8 cellular contexts compared by ENCODE assay signal in the genomic region with DNA sequence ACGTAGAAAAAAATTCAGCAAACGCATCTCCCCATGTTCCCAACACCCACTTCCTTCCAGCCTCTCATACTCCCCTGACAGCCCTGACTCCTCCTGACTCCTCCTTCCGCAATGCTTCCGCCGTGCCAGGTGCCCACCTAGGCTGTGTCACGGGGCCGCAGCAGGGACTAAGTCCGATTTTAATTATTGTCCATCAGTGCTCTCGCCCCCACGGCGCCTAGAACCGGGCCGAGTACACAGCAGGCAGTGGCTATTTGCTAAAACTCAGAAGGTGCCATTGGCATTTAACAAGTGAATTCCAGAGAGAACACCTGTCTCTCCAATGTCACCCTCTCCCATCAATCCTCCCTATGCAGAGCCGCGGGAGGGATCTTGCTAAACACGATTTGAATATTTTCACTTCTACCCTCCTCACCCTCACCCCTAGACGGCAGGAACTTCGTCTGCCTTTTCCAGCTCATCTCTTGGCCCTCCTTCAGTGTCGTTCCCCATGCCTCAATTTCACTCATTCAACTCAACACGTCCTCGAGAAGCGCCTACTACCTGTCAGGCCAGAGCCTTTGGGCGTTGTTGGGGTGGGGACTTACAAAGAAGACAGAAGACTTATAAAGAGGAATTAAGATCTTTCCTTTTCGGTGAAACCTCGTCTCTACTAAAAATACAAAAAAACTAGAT. TPM values are rescaled to one million over a fixed set of nuclear protein-coding genes. Genes with fewer than 3 reads are reported as not detected.
DNase-seq lines count a peak whose midpoint lies in the region; ATAC-seq and TF ChIP-seq lines count a peak whose summit lies in the region.

No MANE protein-coding gene starts in this region.

- ATAC-seq in activated T-helper 17 cell treated with anti-CD3 and anti-CD28 coated beads, Interleukin-2, amount 50 U/mL, for 72 hours (replicated peaks): peak; percentile 20
- ATAC-seq in left cardiac atrium: no peak

- DNase-seq in NCI-H2107 treated with DMSO at 0.1 percent for 48 hours (lab: John Stamatoyannopoulos, UW; ENCODE audit: unreplicated experiment): peak; percentile 19
- no peak for DNase-seq in NCI-H2107 (lab: John Stamatoyannopoulos, UW)
- DNase-seq in NCI-H146 (lab: John Stamatoyannopoulos, UW): peak; percentile 60
- DNase-seq in left cardiac atrium: peak; percentile 42
- DNase-seq in retinal pigment epithelial cell (ENCODE audit: low read depth): no peak
- no peak for DNase-seq in mesenteric fat pad (ENCODE audit: low spot score)

- POLR2A ChIA-PET in HEK293 (lab: Yijun Ruan, JAX): interaction anchor here (0.6 to 2.2 kb wide), 5 partner anchors 11 to 80 kb away, joined by 3 to 11 read pairs (median 6); a partner anchor contains a TSS

- H3K36me3 Mint-ChIP-seq in activated T-helper 17 cell treated with anti-CD3 and anti-CD28 coated beads, Interleukin-2, amount 50 U/mL, for 72 hours (ENCODE audit: low read depth): peaks cover 6% of the 10 kb centered on the region

- TF ChIP-seq CTCF in HEK293 (tag by site-specific recombination; IDR thresholded peaks at IDR 0.05) (no peak), retinal pigment epithelial cell (conservative IDR thresholded peaks at IDR 0.05; ENCODE audit: low read depth, low read length) (no peak)

- H3K27ac Mint-ChIP-seq in activated T-helper 17 cell treated with anti-CD3 and anti-CD28 coated beads, Interleukin-2, amount 50 U/mL, for 72 hours: no peak overlapping the region

- intact Hi-C loops in left cardiac atrium (cut with DNase I): loop anchor here in 1 of 2 donors (5.0 kb wide), 1 partner anchor 37 kb away; no protein-coding TSS in a partner anchor

- H3K27ac ChIP-seq in HEK293 (ENCODE audit: extremely low read depth, low read depth, low read length): no peak overlapping the region

- no peaks in the 10 kb centered on the region for H3K9me3 Mint-ChIP-seq in activated T-helper 17 cell treated with anti-CD3 and anti-CD28 coated beads, Interleukin-2, amount 50 U/mL, for 72 hours

- H3K4me1 ChIP-seq in HEK293 (ENCODE audit: control insufficient read depth, insufficient read depth, low read length): no peaks in the 10 kb centered on the region

- H3K4me3 Mint-ChIP-seq in activated T-helper 17 cell treated with anti-CD3 and anti-CD28 coated beads, Interleukin-2, amount 50 U/mL, for 72 hours: no peak overlapping the region

- no peaks in the 10 kb centered on the region for H3K27me3 Mint-ChIP-seq in activated T-helper 17 cell treated with anti-CD3 and anti-CD28 coated beads, Interleukin-2, amount 50 U/mL, for 72 hours

- H3K4me1 Mint-ChIP-seq in activated T-helper 17 cell treated with anti-CD3 and anti-CD28 coated beads, Interleukin-2, amount 50 U/mL, for 72 hours: peaks cover 9% of the 10 kb centered on the region

- CTCF ChIA-PET in HEK293 (lab: Yijun Ruan, JAX): interaction anchor here (0.7 to 1.2 kb wide), 7 partner anchors 10 to 81 kb away, joined by 3 to 9 read pairs (median 4); no protein-coding TSS in a partner anchor

- H3K36me3 ChIP-seq in HEK293 (ENCODE audit: control insufficient read depth in 2 of 2, insufficient read depth in 1 of 2, low read length in 2 of 2): no peaks in the 10 kb centered on the region

- H3K9me3 ChIP-seq in HEK293 (ENCODE audit: control insufficient read depth, insufficient read depth, low read depth, low read length): no peaks in the 10 kb centered on the region

- peak overlapping the region; percentile 90 for H3K4me3 ChIP-seq in HEK293 (ENCODE audit: low read depth, low read length)
- H3K4me3 ChIP-seq in retinal pigment epithelial cell (ENCODE audit: low read length): peak overlapping the region; percentile 94

TF ChIP-seq in HEK293, 187 proteins besides CTCF, POLR2A, EP300 and RAD21 (continues in another document):
- TF ChIP-seq ZNF423 (tag by site-specific recombination; IDR thresholded peaks at IDR 0.05) (no peak), SP2 (tag by site-specific recombination; IDR thresholded peaks at IDR 0.05) (no peak), ZBTB7A (tag by site-specific recombination; IDR thresholded peaks at IDR 0.05; ENCODE audit: low read depth) (0 out of 2 replicates have a peak, but pooled peaks have one; percentile 8), ZNF521 (tag by site-specific recombination; IDR thresholded peaks at IDR 0.05) (no peak), ZNF510 (tag by site-specific recombination; IDR thresholded peaks at IDR 0.05; ENCODE audit: insufficient replicate concordance) (no peak), PRDM1 (tag by site-specific recombination; IDR thresholded peaks at IDR 0.05) (no peak), ZNF114 (tag by site-specific recombination; IDR thresholded peaks at IDR 0.05) (no peak), ZNF140 (tag by site-specific recombination; IDR thresholded peaks at IDR 0.05) (no peak), ZNF585B (tag by site-specific recombination; IDR thresholded peaks at IDR 0.05) (no peak), ZNF155 (tag by site-specific recombination; IDR thresholded peaks at IDR 0.05) (no peak), ZNF664 (tag by site-specific recombination; IDR thresholded peaks at IDR 0.05) (no peak), SP3 (tag by site-specific recombination; IDR thresholded peaks at IDR 0.05) (no peak), KLF10 (tag by site-specific recombination; IDR thresholded peaks at IDR 0.05) (no peak), ZBTB1 (tag by site-specific recombination; IDR thresholded peaks at IDR 0.05) (no peak), WT1 (tag by site-specific recombination; IDR thresholded peaks at IDR 0.05) (no peak), HOXA7 (CRISPR knock-in tag; IDR thresholded peaks at IDR 0.05; ENCODE audit: borderline replicate concordance) (no peak), ZNF202 (tag by site-specific recombination; IDR thresholded peaks at IDR 0.05; ENCODE audit: borderline replicate concordance) (no peak), ZNF843 (tag by site-specific recombination; IDR thresholded peaks at IDR 0.05) (no peak), ZIC2 (tag by site-specific recombination; IDR thresholded peaks at IDR 0.05) (peak; percentile 69), ZNF214 (tag by site-specific recombination; IDR thresholded peaks at IDR 0.05; ENCODE audit: borderline replicate concordance) (no peak), ZNF274 (IDR thresholded peaks at IDR 0.05; ENCODE audit: low read length) (no peak), ZNF274 (tag by site-specific recombination; IDR thresholded peaks at IDR 0.05; ENCODE audit: borderline replicate concordance) (no peak), ZNF621 (tag by site-specific recombination; IDR thresholded peaks at IDR 0.05) (no peak), ZFP69B (tag by site-specific recombination; IDR thresholded peaks at IDR 0.05) (no peak), BCL11A (tag by site-specific recombination; IDR thresholded peaks at IDR 0.05; ENCODE audit: low read depth) (peak; percentile 59; the same call in 1 of the 2 replicates), REPIN1 (tag by site-specific recombination; IDR thresholded peaks at IDR 0.05; ENCODE audit: low read depth) (no peak), ZBTB20 (tag by site-specific recombination; IDR thresholded peaks at IDR 0.05) (no peak)
- TF ChIP-seq, protein P1, sequence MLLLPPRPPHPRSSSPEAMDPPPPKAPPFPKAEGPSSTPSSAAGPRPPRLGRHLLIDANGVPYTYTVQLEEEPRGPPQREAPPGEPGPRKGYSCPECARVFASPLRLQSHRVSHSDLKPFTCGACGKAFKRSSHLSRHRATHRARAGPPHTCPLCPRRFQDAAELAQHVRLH (tag by site-specific recombination; IDR thresholded peaks at IDR 0.05): 0 out of 2 replicates have a peak, but pooled peaks have one; percentile 1
- TF ChIP-seq, protein P2, sequence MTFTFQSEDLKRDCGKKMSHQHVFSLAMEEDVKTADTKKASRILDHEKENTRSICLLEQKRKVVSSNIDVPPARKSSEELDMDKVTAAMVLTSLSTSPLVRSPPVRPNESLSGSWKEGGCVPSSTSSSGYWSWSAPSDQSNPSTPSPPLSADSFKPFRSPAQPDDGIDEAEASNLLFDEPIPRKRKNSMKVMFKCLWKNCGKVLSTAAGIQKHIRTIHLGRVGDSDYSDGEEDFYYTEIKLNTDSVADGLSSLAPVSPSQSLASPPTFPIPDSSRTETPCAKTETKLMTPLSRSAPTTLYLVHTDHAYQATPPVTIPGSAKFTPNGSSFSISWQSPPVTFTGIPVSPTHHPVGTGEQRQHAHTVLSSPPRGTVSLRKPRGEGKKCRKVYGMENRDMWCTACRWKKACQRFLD (tag by site-specific recombination; IDR thresholded peaks at IDR 0.05): no peak
- TF ChIP-seq, protein P3, sequence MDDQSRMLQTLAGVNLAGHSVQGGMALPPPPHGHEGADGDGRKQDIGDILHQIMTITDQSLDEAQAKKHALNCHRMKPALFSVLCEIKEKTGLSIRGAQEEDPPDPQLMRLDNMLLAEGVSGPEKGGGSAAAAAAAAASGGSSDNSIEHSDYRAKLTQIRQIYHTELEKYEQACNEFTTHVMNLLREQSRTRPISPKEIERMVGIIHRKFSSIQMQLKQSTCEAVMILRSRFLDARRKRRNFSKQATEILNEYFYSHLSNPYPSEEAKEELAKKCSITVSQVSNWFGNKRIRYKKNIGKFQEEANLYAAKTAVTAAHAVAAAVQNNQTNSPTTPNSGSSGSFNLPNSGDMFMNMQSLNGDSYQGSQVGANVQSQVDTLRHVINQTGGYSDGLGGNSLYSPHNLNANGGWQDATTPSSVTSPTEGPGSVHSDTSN (CRISPR knock-in tag; IDR thresholded peaks at IDR 0.05): no peak
- TF ChIP-seq, protein P4, sequence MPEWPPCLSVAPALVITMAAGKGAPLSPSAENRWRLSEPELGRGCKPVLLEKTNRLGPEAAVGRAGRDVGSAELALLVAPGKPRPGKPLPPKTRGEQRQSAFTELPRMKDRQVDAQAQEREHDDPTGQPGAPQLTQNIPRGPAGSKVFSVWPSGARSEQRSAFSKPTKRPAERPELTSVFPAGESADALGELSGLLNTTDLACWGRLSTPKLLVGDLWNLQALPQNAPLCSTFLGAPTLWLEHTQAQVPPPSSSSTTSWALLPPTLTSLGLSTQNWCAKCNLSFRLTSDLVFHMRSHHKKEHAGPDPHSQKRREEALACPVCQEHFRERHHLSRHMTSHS (tag by site-specific recombination; IDR thresholded peaks at IDR 0.05): no peak

RNA-seq across cellular contexts. Expression of a gene that starts 11.5 kb away (rescaled TPM):
- total RNA-seq in activated T-helper 17 cell treated with anti-CD3 and anti-CD28 coated beads, Interleukin-2, amount 50 U/mL, for 72 hours: 100 to 1,000 TPM in 1 of 2 donors, 1 to 10 TPM in 1; 2.7 to 111 TPM
- total RNA-seq in left cardiac atrium (1 to 10 TPM; 6.9 to 8.6 TPM), mesenteric fat pad (3.8 TPM)

RNA-seq across cellular contexts. Expression of a gene that starts 52.8 kb away (rescaled TPM):
- not detected for total RNA-seq in activated T-helper 17 cell treated with anti-CD3 and anti-CD28 coated beads, Interleukin-2, amount 50 U/mL, for 72 hours
- total RNA-seq in left cardiac atrium (not detected), mesenteric fat pad (not detected)

Comparison
In these comparisons a context has a peak if more than half of its experiments do, and no peak if none do; other contexts are left out.
1. DNase-seq: peak in NCI-H2107 treated with DMSO at 0.1 percent for 48 hours (single experiment), NCI-H146 (single experiment) and left cardiac atrium (single experiment); none in NCI-H2107 (single experiment), retinal pigment epithelial cell (single experiment) and mesenteric fat pad (single experiment).